ENCODE assay signal across 20 cellular contexts in the genomic region with DNA sequence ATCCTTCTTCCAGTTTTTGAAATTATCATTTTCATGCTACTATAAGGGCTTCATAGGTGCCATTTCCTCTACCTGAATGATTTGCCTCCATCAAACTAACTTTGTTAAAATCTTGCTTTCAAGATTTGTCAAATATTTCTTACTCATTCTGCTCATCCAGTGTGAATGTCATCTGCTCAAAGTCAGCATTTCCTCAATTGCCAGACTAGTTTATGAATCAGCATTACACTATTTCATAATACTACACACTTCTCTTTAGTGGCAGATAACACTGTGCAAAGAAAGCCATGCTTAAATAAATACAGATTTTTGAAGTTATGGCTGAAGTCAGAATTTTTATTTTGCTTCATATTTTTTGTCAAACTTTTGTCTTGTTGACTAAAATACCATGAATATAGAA. TPM values are rescaled to one million over a fixed set of nuclear protein-coding genes. Genes with fewer than 3 reads are reported as not detected.
A peak's percentile ranks its signal among the peaks of the same experiment; 100 is the strongest.
DNase-seq lines count a peak whose midpoint lies in the region; ATAC-seq and TF ChIP-seq lines count a peak whose summit lies in the region.
"Had no signal": no experiment of that assay in that cellular context is flagged by ENCODE, and none has a peak within 500 bp of the region (broad histone marks: within the 10 kb centered on the region; RNA-seq: fewer than 3 reads in every experiment).

No MANE protein-coding gene starts in this region.

- no peak overlapping the region for H3K4me3 ChIP-seq in brain microvascular endothelial cell (ENCODE audit: low read depth, low read length)

- peak; percentile 27 for DNase-seq in GM04503 (ENCODE audit: low read depth)
- peak; percentile 33 for DNase-seq in NCI-H226
- DNase-seq in brain microvascular endothelial cell = peak; percentile 14
- peak; percentile 39 for DNase-seq in kidney tubule cell (ENCODE audit: low spot score)
- no peak for DNase-seq in naive thymus-derived CD8-positive, alpha-beta T cell
- DNase-seq in hippocampal formation (lab: John Stamatoyannopoulos, UW) = no peak
- DNase-seq: activated CD4-positive, alpha-beta T cell treated with anti-CD3 and anti-CD28 coated beads, Interleukin-2, amount 10 ng/mL, durations not matched to agents 7 days and 5 days; activated naive CD8-positive, alpha-beta T cell treated with anti-CD3 and anti-CD28 coated beads, Interleukin-2, amount 50 U/mL, for 24 hours; activated T-cell treated with anti-CD3 and anti-CD28 coated beads, Interleukin-2, amount 50 U/mL, for 24 hours; C1 segment of cervical spinal cord; DMS53; erythroblast; NCI-H1092 treated with DMSO at 0.1 percent for 48 hours; NCI-H446 treated with DMSO at 0.1 percent for 48 hours; T-helper 2 cell had no signal

- peaks cover 0 to 14% (median 0%) of the 10 kb centered on the region in 3 donors for H3K36me3 Mint-ChIP-seq in naive thymus-derived CD8-positive, alpha-beta T cell

- H3K4me3 Mint-ChIP-seq in naive thymus-derived CD8-positive, alpha-beta T cell = no peak overlapping the region
- H3K4me3 Mint-ChIP-seq: activated CD4-positive, alpha-beta T cell treated with anti-CD3 and anti-CD28 coated beads, Interleukin-2, amount 10 ng/mL, durations not matched to agents 7 days and 5 days; activated naive CD8-positive, alpha-beta T cell treated with anti-CD3 and anti-CD28 coated beads, Interleukin-2, amount 50 U/mL, for 24 hours; activated T-cell treated with anti-CD3 and anti-CD28 coated beads, Interleukin-2, amount 50 U/mL, for 24 hours; neural crest cell had no signal

- no peak overlapping the region for H3K27ac Mint-ChIP-seq in naive thymus-derived CD8-positive, alpha-beta T cell
- H3K27ac Mint-ChIP-seq: activated CD4-positive, alpha-beta T cell treated with anti-CD3 and anti-CD28 coated beads, Interleukin-2, amount 10 ng/mL, durations not matched to agents 7 days and 5 days; activated naive CD8-positive, alpha-beta T cell treated with anti-CD3 and anti-CD28 coated beads, Interleukin-2, amount 50 U/mL, for 24 hours; activated T-cell treated with anti-CD3 and anti-CD28 coated beads, Interleukin-2, amount 50 U/mL, for 24 hours had no signal

- TF ChIP-seq CTCF in brain microvascular endothelial cell (IDR thresholded peaks at IDR 0.05; ENCODE audit: low read depth, low read length, missing control alignments) = no peak

- POLR2A ChIA-PET in naive thymus-derived CD8-positive, alpha-beta T cell (lab: Charles Lee) = no interaction called here

- H3K9me3 Mint-ChIP-seq in naive thymus-derived CD8-positive, alpha-beta T cell = peaks cover 0 to 13% (median 2%) of the 10 kb centered on the region in 9 donors
- H3K9me3 Mint-ChIP-seq: activated CD4-positive, alpha-beta T cell treated with anti-CD3 and anti-CD28 coated beads, Interleukin-2, amount 10 ng/mL, durations not matched to agents 7 days and 5 days had no signal

- H3K4me1 Mint-ChIP-seq in naive thymus-derived CD8-positive, alpha-beta T cell = no peaks in the 10 kb centered on the region
- H3K4me1 Mint-ChIP-seq: activated CD4-positive, alpha-beta T cell treated with anti-CD3 and anti-CD28 coated beads, Interleukin-2, amount 10 ng/mL, durations not matched to agents 7 days and 5 days; activated naive CD8-positive, alpha-beta T cell treated with anti-CD3 and anti-CD28 coated beads, Interleukin-2, amount 50 U/mL, for 24 hours; neural crest cell had no signal

- ATAC-seq in HG03196 (IDR thresholded peaks at IDR 0.05; ENCODE audit: unreplicated experiment) = no peak
- ATAC-seq in naive thymus-derived CD8-positive, alpha-beta T cell = no peak
- ATAC-seq in HG02610 (IDR thresholded peaks at IDR 0.05; ENCODE audit: unreplicated experiment) = no peak
- ATAC-seq: activated naive CD8-positive, alpha-beta T cell treated with anti-CD3 and anti-CD28 coated beads, Interleukin-2, amount 50 U/mL, for 24 hours had no signal

- in situ Hi-C loops in brain microvascular endothelial cell (cut with HindIII; ENCODE audit: low pct_ligation_motif_present, low sequenced_read_pairs) = no loop called here

- peaks cover 3 to 16% (median 6%) of the 10 kb centered on the region in 5 donors for H3K27me3 Mint-ChIP-seq in naive thymus-derived CD8-positive, alpha-beta T cell

- no peaks in the 10 kb centered on the region for H3K27me3 ChIP-seq in brain microvascular endothelial cell (replicated peaks)

- H3K27ac ChIP-seq in brain microvascular endothelial cell = no peak overlapping the region

- H3K36me3 ChIP-seq in brain microvascular endothelial cell (replicated peaks) = no peaks in the 10 kb centered on the region

RNA-seq across cellular contexts. Expression of gene LIPF, which starts 21.3 kb away (rescaled TPM):
- not detected for total RNA-seq in naive thymus-derived CD8-positive, alpha-beta T cell
- not detected for polyA plus RNA-seq in naive thymus-derived CD8-positive, alpha-beta T cell
- total RNA-seq: activated CD4-positive, alpha-beta T cell treated with anti-CD3 and anti-CD28 coated beads, Interleukin-2, amount 10 ng/mL, durations not matched to agents 7 days and 5 days; chondrocyte; lung microvascular endothelial cell; neural crest cell had no signal

RNA-seq across cellular contexts. Expression of gene LIPJ, which starts 56.4 kb away (rescaled TPM):
- total RNA-seq in naive thymus-derived CD8-positive, alpha-beta T cell = under 1 TPM; 0.18 to 0.22 TPM
- not detected for polyA plus RNA-seq in naive thymus-derived CD8-positive, alpha-beta T cell
- total RNA-seq: activated CD4-positive, alpha-beta T cell treated with anti-CD3 and anti-CD28 coated beads, Interleukin-2, amount 10 ng/mL, durations not matched to agents 7 days and 5 days; chondrocyte; lung microvascular endothelial cell; neural crest cell had no signal

RNA-seq across cellular contexts. Expression of gene RNLS, which starts 59.9 kb away (rescaled TPM):
- 1 to 10 TPM; 2.2 to 3.1 TPM for total RNA-seq in naive thymus-derived CD8-positive, alpha-beta T cell
- polyA plus RNA-seq in naive thymus-derived CD8-positive, alpha-beta T cell = 1 to 10 TPM; 2.6 to 3.8 (median 3.7) TPM

Comparison
In these comparisons a context has a peak if more than half of its experiments do, and no peak if none do; other contexts are left out.
1. DNase-seq: peak in GM04503 (single experiment), NCI-H226 (single experiment), brain microvascular endothelial cell (single experiment) and kidney tubule cell (single experiment); none in naive thymus-derived CD8-positive, alpha-beta T cell (0 of 10) and hippocampal formation (0 of 2).